ENCODE assay signal across 15 cellular contexts in the genomic region with DNA sequence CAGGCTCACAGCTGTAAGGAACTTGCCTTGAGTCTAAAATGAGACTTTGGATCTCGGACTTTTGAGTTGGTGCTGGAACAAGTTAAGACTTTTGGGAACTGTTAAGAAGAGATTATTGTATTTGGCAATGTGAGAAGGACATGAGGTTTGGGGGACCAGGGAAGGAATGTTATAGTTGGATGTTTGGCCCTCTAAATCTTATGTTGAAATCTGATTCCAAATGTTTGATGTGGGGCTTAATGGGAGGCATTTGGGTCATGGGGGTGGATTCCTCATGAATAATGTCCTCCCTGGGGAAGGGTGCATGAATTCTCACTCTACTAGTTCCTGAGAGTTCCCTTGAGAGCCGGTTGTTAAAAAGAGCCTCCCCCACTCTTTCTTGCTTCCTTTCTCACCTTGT.
"Had no signal": no experiment of that assay in that cellular context is flagged by ENCODE, and none has a peak within 500 bp of the region (broad histone marks: within the 10 kb centered on the region; RNA-seq: fewer than 3 reads in every experiment).

No MANE protein-coding gene starts in this region.

- DNase-seq: activated CD4-positive, alpha-beta memory T cell treated with anti-CD3 and anti-CD28 coated beads, Interleukin-2, amount 10 ng/mL, durations not matched to agents 7 days and 5 days; activated CD4-positive, alpha-beta T cell treated with anti-CD3 and anti-CD28 coated beads for 36 hours; activated CD8-positive, alpha-beta memory T cell treated with anti-CD3 and anti-CD28 coated beads, Interleukin-2, amount 10 ng/mL, durations not matched to agents 7 days and 5 days; activated naive CD4-positive, alpha-beta T cell treated with Interleukin-2 at 50 U/mL for 16 hours; anterior cingulate cortex; effector CD8-positive, alpha-beta T cell; naive thymus-derived CD4-positive, alpha-beta T cell; stimulated activated CD4-positive, alpha-beta T cell treated with anti-CD3 and anti-CD28 coated beads, Interleukin-12 subunit alpha, Interleukin-12 subunit beta, amount 100 ng/mL, for 4 hours; stimulated activated CD4-positive, alpha-beta T cell treated with anti-CD3 and anti-CD28 coated beads, Interleukin-1b, Interleukin-23, amount 100 ng/mL, for 48 hours; stimulated activated CD8-positive, alpha-beta memory T cell treated with anti-CD3 and anti-CD28 coated beads, Interleukin-4, amount 100 ng/mL, for 48 hours; stimulated activated naive CD4-positive, alpha-beta T cell; SW 1271 had no signal

- H3K9me3 ChIP-seq: tibial nerve, vagina had no signal

- H3K4me3 ChIP-seq: cardiac muscle cell, tibial nerve, vagina had no signal

- H3K27ac ChIP-seq: cardiac muscle cell, vagina had no signal

- H3K27me3 ChIP-seq: tibial nerve, vagina had no signal

- H3K36me3 ChIP-seq: cardiac muscle cell, tibial nerve, vagina had no signal
